ENCODE assay signal across 9 cellular contexts in the genomic region with DNA sequence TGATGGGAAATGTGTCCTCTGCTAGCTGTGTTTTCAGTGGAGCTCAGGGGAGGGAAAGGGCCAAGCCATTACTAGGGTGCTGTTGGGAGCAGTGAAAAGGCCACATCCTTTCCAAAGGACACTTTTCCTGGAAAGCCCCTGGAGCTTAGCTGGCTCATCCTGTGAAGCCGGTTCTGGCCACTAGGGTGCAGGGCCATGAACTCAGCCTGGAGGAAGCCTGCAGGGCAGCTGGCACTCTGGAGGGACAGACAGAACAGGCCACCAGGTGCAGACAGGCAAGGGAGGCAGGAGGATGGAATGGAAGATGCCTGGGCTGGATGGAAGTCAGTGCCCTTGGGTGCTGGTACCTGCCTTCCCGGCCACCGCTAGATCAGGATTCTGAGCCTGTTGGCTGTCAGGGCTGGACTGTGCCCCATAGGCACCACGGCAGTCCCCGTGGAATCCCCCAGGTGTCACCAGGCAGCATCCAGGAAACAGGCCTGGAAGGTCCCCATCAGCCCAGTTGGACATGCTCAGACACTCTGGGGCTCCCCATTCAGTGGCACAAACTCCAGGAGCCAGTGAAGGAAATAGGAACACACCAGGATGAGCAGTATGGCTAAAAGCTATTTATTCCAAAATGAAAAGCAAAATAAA.
DNase-seq lines count a peak whose midpoint lies in the region; ATAC-seq and TF ChIP-seq lines count a peak whose summit lies in the region.
"Had no signal": no experiment of that assay in that cellular context is flagged by ENCODE, and none has a peak within 500 bp of the region (broad histone marks: within the 10 kb centered on the region; RNA-seq: fewer than 3 reads in every experiment).

No MANE protein-coding gene starts in this region.

- TF ChIP-seq CTCF in colonic mucosa (IDR thresholded peaks at IDR 0.05) (peak; percentile 43), progenitor cell of endocrine pancreas (IDR thresholded peaks at IDR 0.05; ENCODE audit: unreplicated experiment) (peak; percentile 55), RWPE1 (conservative IDR thresholded peaks at IDR 0.05; ENCODE audit: low read depth) (no peak; the same call in 1 of the 2 replicates)

- no peaks in the 10 kb centered on the region for H3K9me3 ChIP-seq in colonic mucosa

- H3K27me3 Mint-ChIP-seq in progenitor cell of endocrine pancreas = peaks cover 6% of the 10 kb centered on the region
- H3K27me3 Mint-ChIP-seq: B cell had no signal

- CTCF ChIA-PET in RWPE1 (lab: Yijun Ruan, JAX) = interaction anchor here (0.6 to 0.7 kb wide), 2 partner anchors 13 to 150 kb away, joined by 3 to 4 read pairs; no protein-coding TSS in a partner anchor

- no peak overlapping the region for H3K4me3 ChIP-seq in colonic mucosa

- no peaks in the 10 kb centered on the region for H3K36me3 ChIP-seq in colonic mucosa

- no peak overlapping the region for H3K27ac Mint-ChIP-seq in progenitor cell of endocrine pancreas
- H3K27ac Mint-ChIP-seq: B cell had no signal

- H3K9me3 Mint-ChIP-seq in progenitor cell of endocrine pancreas (ENCODE audit: low read depth) = no peaks in the 10 kb centered on the region

- ATAC-seq in HG03378 (IDR thresholded peaks at IDR 0.05; ENCODE audit: unreplicated experiment) = no peak

- DNase-seq in NCI-H524 (lab: John Stamatoyannopoulos, UW) = peak; percentile 39 to 54
- DNase-seq in NCI-H524 treated with DMSO at 0.1 percent for 48 hours (lab: John Stamatoyannopoulos, UW) = no peak
- DNase-seq in NAMALWA (ENCODE audit: low spot score) = peak; percentile 8
- DNase-seq in colonic mucosa = peak; percentile 31
- DNase-seq in progenitor cell of endocrine pancreas (ENCODE audit: low spot score, unreplicated experiment) = no peak
- DNase-seq in RWPE1 (ENCODE audit: low spot score) = no peak
- DNase-seq in pons (ENCODE audit: low spot score) = no peak

- H3K9ac ChIP-seq in colonic mucosa (ENCODE audit: low read depth in 2 of 2, low read length in 2 of 2) = no peak overlapping the region

- no peaks in the 10 kb centered on the region for H3K36me3 Mint-ChIP-seq in progenitor cell of endocrine pancreas (ENCODE audit: insufficient read depth)

- H3K27me3 ChIP-seq in colonic mucosa = no peaks in the 10 kb centered on the region

- POLR2A ChIA-PET in RWPE1 (lab: Yijun Ruan, JAX; ENCODE audit: low non-redundant PET) = no interaction called here

- no peaks in the 10 kb centered on the region for H3K4me1 ChIP-seq in colonic mucosa

- H3K27ac ChIP-seq in colonic mucosa (no peak overlapping the region), RWPE1 (no peak overlapping the region)

- intact Hi-C loops in colonic mucosa (cut with DNase I) = no loop called here

- no peaks in the 10 kb centered on the region for H3K4me1 Mint-ChIP-seq in progenitor cell of endocrine pancreas (ENCODE audit: low read depth)
- H3K4me1 Mint-ChIP-seq: B cell had no signal

- no peak overlapping the region for H3K4me3 Mint-ChIP-seq in progenitor cell of endocrine pancreas (ENCODE audit: low read depth)
- H3K4me3 Mint-ChIP-seq: B cell had no signal

Comparison
In these comparisons a context has a peak if more than half of its experiments do, and no peak if none do; other contexts are left out.
1. DNase-seq: peak in NCI-H524 (2 of 2), NAMALWA (single experiment) and colonic mucosa (single experiment); none in NCI-H524 treated with DMSO at 0.1 percent for 48 hours (single experiment), progenitor cell of endocrine pancreas (single experiment), RWPE1 (single experiment) and pons (single experiment).